In genomic region chr22:23226497-23226850, GRCh38 we compare ENCODE assay signal across 9 cellular contexts. TPM values are rescaled to one million over a fixed set of nuclear protein-coding genes. Genes with fewer than 3 reads are reported as not detected.
DNase-seq lines count a peak whose midpoint lies in the region; ATAC-seq and TF ChIP-seq lines count a peak whose summit lies in the region.
"Had no signal": no experiment of that assay in that cellular context is flagged by ENCODE, and none has a peak within 500 bp of the region (broad histone marks: within the 10 kb centered on the region; RNA-seq: fewer than 3 reads in every experiment).

No MANE protein-coding gene starts in this region.

- peak overlapping the region; percentile 46 for H3K4me2 ChIP-seq in DND-41 (ENCODE audit: insufficient read depth, low read length)

- peaks cover 23% of the 10 kb centered on the region for H3K36me3 ChIP-seq in DND-41 (ENCODE audit: insufficient read depth, low read length)
- H3K36me3 ChIP-seq in SJSA1 = peaks cover 5% of the 10 kb centered on the region; the same call in 1 of the 2 replicates
- no peaks in the 10 kb centered on the region for H3K36me3 ChIP-seq in esophagus (ENCODE audit: control insufficient read depth in 2 of 2, insufficient read depth in 2 of 2, low read length in 1 of 2)
- no peaks in the 10 kb centered on the region for H3K36me3 ChIP-seq in neutrophil

- no peak overlapping the region for H3K9ac ChIP-seq in DND-41 (ENCODE audit: low read depth, low read length)

- peaks cover 21% of the 10 kb centered on the region; the same call in 1 of the 2 replicates for H4K20me1 ChIP-seq in DND-41 (ENCODE audit: insufficient read depth, low read length)

- no peak overlapping the region for H2AFZ ChIP-seq in DND-41 (ENCODE audit: low read depth, low read length)

- peaks cover 17% of the 10 kb centered on the region for H3K9me3 ChIP-seq in DND-41 (ENCODE audit: insufficient read depth, low read length, severe bottlenecking)
- H3K9me3 ChIP-seq in SJSA1 (replicated peaks) = peaks cover 11% of the 10 kb centered on the region
- no peaks in the 10 kb centered on the region for H3K9me3 ChIP-seq in esophagus (ENCODE audit: control insufficient read depth in 2 of 2, insufficient read depth in 1 of 2, low read depth in 1 of 2, low read length in 1 of 2)
- no peaks in the 10 kb centered on the region for H3K9me3 ChIP-seq in neutrophil

- H3K27ac ChIP-seq in DND-41 (ENCODE audit: low read length) (peak overlapping the region; percentile 72), SJSA1 (peak overlapping the region; percentile 81), esophagus (ENCODE audit: low read depth in 2 of 2, low read length in 1 of 2) (peak overlapping the region; percentile 82 to 83), neutrophil (peak overlapping the region; percentile 68)

- H3K4me3 ChIP-seq in DND-41 (ENCODE audit: low read depth in 1 of 2, low read length in 2 of 2) (no peak overlapping the region), SJSA1 (no peak overlapping the region), esophagus (ENCODE audit: low read depth in 1 of 2, low read length in 2 of 2) (no peak overlapping the region), neutrophil (ENCODE audit: low read depth in 1 of 2, low read length in 1 of 2) (no peak overlapping the region)

- H3K27me3 ChIP-seq in DND-41 (ENCODE audit: insufficient read depth, low read length, poor library complexity) = no peaks in the 10 kb centered on the region
- H3K27me3 ChIP-seq in SJSA1 (replicated peaks) = no peaks in the 10 kb centered on the region
- H3K27me3 ChIP-seq in esophagus (ENCODE audit: control insufficient read depth in 1 of 2, insufficient read depth in 2 of 2, low read length in 2 of 2) = no peaks in the 10 kb centered on the region
- H3K27me3 ChIP-seq in neutrophil = no peaks in the 10 kb centered on the region

- H3K79me2 ChIP-seq in DND-41 (ENCODE audit: insufficient read depth, low read length) = peaks cover 99% of the 10 kb centered on the region

- TF ChIP-seq CTCF in DND-41 (IDR thresholded peaks at IDR 0.05; ENCODE audit: borderline replicate concordance, extremely low read depth, low read length, poor library complexity, severe bottlenecking) (no peak), neutrophil (IDR thresholded peaks at IDR 0.05) (no peak)

- DNase-seq in DND-41 (no peak), SJSA1 (ENCODE audit: low read depth in 1 of 2, low spot score in 2 of 2) (no peak), GM19238 (ENCODE audit: insufficient read length, low spot score) (no peak), superior temporal gyrus (ENCODE audit: extremely low spot score) (no peak)
- DNase-seq: NCI-H1048 had no signal

- ATAC-seq in DND-41 (ENCODE audit: insufficient read depth, low read depth) (no peak), HG02973 (IDR thresholded peaks at IDR 0.05; ENCODE audit: unreplicated experiment) (no peak), HG03139 (IDR thresholded peaks at IDR 0.05; ENCODE audit: unreplicated experiment) (no peak)

- peaks cover 60% of the 10 kb centered on the region for H3K4me1 ChIP-seq in DND-41 (ENCODE audit: insufficient read depth, low read length)
- peaks cover 31% of the 10 kb centered on the region for H3K4me1 ChIP-seq in SJSA1 (replicated peaks)
- H3K4me1 ChIP-seq in esophagus (ENCODE audit: control insufficient read depth in 2 of 2, insufficient read depth in 2 of 2, low read length in 1 of 2) = peaks cover 12 to 16% of the 10 kb centered on the region in 2 donors
- H3K4me1 ChIP-seq in neutrophil (ENCODE audit: control insufficient read depth in 1 of 2, insufficient read depth in 1 of 2, low read depth in 1 of 2, low read length in 1 of 2) = peaks cover 63 to 65% of the 10 kb centered on the region in 2 experiments

RNA-seq across cellular contexts. Expression of gene BCR, which starts 46.2 kb away (rescaled TPM):
- total RNA-seq in SJSA1 (2014; rRNA removed; shearing (Covaris generic)) = 27.0 and 28.6 TPM in 2 replicates
- 10 to 100 TPM; 27.8 to 30.2 TPM for polyA plus RNA-seq in esophagus
